8 cellular contexts compared by ENCODE assay signal in genomic region chr4:55635760-55636621, GRCh38.
DNase-seq lines count a peak whose midpoint lies in the region; ATAC-seq and TF ChIP-seq lines count a peak whose summit lies in the region.

Gene NMU (minus strand): TSS chr4:55636298. CDS start chr4:55636192, 106 bp downstream.

- H3K4me3 ChIP-seq in AG04449 (ENCODE audit: low read depth, low read length): peak within 1 kb of the TSS; percentile 23

- CTCF ChIA-PET in AG04449 (lab: Yijun Ruan, JAX): no interaction called here

- DNase-seq in AG04449 (ENCODE audit: low read depth, low spot score) (no peak), RPMI8226 (peak; percentile 74), astrocyte of the hippocampus (ENCODE audit: low read depth, low spot score) (peak; percentile 76), iPS-NIHi11 (ENCODE audit: low spot score) (peak; percentile 66), SKM-1 (lab: John Stamatoyannopoulos, UW; ENCODE audit: unreplicated experiment) (no peak)
- peak; percentile 66 for DNase-seq in stimulated activated CD4-positive, alpha-beta T cell treated with anti-CD3 and anti-CD28 coated beads, Interleukin-15, amount 100 ng/mL, for 24 hours

- POLR2A ChIA-PET in AG04449 (lab: Yijun Ruan, JAX): no interaction called here

- no peak for TF ChIP-seq CTCF in AG04449 (IDR thresholded peaks at IDR 0.05; ENCODE audit: insufficient read depth, low read length, missing control alignments)

- ATAC-seq in GM18868 (IDR thresholded peaks at IDR 0.05; ENCODE audit: unreplicated experiment) (peak; percentile 79), HG03354 (IDR thresholded peaks at IDR 0.05; ENCODE audit: poor library complexity, severe bottlenecking, unreplicated experiment) (peak; percentile 78)

Comparison
In these comparisons a context has a peak if more than half of its experiments do, and no peak if none do; other contexts are left out.
1. DNase-seq: peak in RPMI8226 (single experiment), astrocyte of the hippocampus (single experiment), iPS-NIHi11 (single experiment) and stimulated activated CD4-positive, alpha-beta T cell treated with anti-CD3 and anti-CD28 coated beads, Interleukin-15, amount 100 ng/mL, for 24 hours (single experiment); none in AG04449 (single experiment) and SKM-1 (single experiment).